In the genomic region with DNA sequence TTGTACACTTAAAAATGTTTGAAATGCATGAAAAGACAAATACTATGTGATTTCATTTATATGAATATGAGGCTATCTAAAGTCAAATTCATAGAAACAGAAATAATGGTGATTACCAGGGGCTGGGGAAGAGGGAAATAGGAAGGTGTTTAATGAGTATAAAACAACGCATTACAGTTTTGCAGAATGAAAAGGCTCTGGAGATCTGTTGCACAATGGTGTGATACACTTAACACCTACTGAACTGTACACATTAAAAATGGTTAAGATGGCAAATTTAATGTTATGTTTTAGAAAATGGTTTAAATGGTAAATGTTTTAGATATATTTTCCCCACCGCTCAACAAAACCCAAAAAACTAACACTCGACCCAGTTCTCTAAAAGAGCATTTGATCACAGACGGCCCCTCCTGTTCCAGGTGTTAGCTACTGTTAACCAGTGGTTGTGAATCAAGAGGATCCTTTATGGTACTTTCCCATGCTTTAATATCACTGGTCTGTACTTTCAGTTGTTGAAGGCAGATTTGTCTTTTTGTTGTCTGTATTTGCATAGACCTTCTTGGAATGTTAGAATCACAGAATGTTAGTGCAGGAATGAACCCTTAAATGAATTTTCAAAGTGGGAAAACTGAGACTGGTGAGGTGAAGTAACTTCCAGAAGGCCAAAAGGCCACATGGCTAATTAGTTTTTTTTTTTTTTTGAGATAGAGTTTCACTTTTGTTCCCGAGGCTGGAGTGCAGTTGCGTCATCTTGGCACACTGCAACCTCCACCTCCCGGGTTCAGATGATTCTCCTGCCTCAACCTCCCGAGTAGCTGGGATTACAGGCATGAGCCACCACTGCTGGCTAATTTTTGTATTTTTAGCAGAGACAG, we compare ENCODE assay signal across 8 cellular contexts. TPM values are rescaled to one million over a fixed set of nuclear protein-coding genes. Genes with fewer than 3 reads are reported as not detected.
A peak's percentile ranks its signal among the peaks of the same experiment; 100 is the strongest.
DNase-seq lines count a peak whose midpoint lies in the region; ATAC-seq, FAIRE-seq and TF ChIP-seq lines count a peak whose summit lies in the region.

No MANE protein-coding gene starts in this region.

- no peak overlapping the region for H3K4me3 ChIP-seq in K562

- H3K9me1 ChIP-seq in K562 (ENCODE audit: control insufficient read depth, insufficient read depth, low read length) = no peaks in the 10 kb centered on the region

- H3K36me3 ChIP-seq in K562 (ENCODE audit: control insufficient read depth, insufficient read depth, low read length) = peaks cover 48% of the 10 kb centered on the region; the same call in 2 of the 3 replicates

- H3K4me1 ChIP-seq in K562 (replicated peaks in 1 of 2; ENCODE audit: control insufficient read depth in 2 of 2, insufficient read depth in 2 of 2, low read length in 2 of 2) = peaks cover 17 to 18% of the 10 kb centered on the region in 2 experiments

- CTCF ChIA-PET in K562 (lab: Yijun Ruan, JAX; ENCODE audit: low intra/inter-chr PET ratio) = no interaction called here

- no TSS peak for BruUV-seq in K562 (replicated peaks; lab: Mats Ljungman, UMichigan)

- no peak for TF ChIP-seq RAD21 in K562 (CRISPR knock-in tag; conservative IDR thresholded peaks at IDR 0.05 in 1 of 2, IDR thresholded peaks at IDR 0.05 in 1 of 2)

- H3K9me3 ChIP-seq in K562 (replicated peaks; ENCODE audit: control insufficient read depth, insufficient read depth, low read depth, low read length) = no peaks in the 10 kb centered on the region

- no peak for FAIRE-seq in K562 (lab: Jason Lieb, UNC)

- POLR2A ChIA-PET in K562 (lab: Yijun Ruan, JAX) = interaction anchor here (0.6 to 6.7 kb wide), 3 partner anchors 8 to 265 kb away, joined by 3 to 40 read pairs (median 6); a partner anchor contains a TSS

- H3K4me2 ChIP-seq in K562 (ENCODE audit: insufficient read depth, low read length) = peak overlapping the region; percentile 14

- peaks cover 19% of the 10 kb centered on the region; the same call in 1 of the 2 replicates for H4K20me1 ChIP-seq in K562 (replicated peaks; ENCODE audit: control insufficient read depth, insufficient read depth, low read length)

- TF ChIP-seq EP300 in K562 (IDR thresholded peaks at IDR 0.05; ENCODE audit: low read length) = no peak

- no peak overlapping the region for H2AFZ ChIP-seq in K562 (ENCODE audit: low read depth, low read length)

- ATAC-seq in HG03095 (IDR thresholded peaks at IDR 0.05; ENCODE audit: unreplicated experiment) (peak; percentile 64), K562 (peak; percentile 58), GM21737 (IDR thresholded peaks at IDR 0.05; ENCODE audit: unreplicated experiment) (no peak)

- peaks cover 98% of the 10 kb centered on the region for H3K79me2 ChIP-seq in K562 (ENCODE audit: control insufficient read depth, insufficient read depth, low read length)

- H3K27me3 ChIP-seq in K562 (ENCODE audit: control insufficient read depth in 2 of 2, insufficient read depth in 2 of 2, low read length in 2 of 2) = no peaks in the 10 kb centered on the region

- DNase-seq in Daoy (ENCODE audit: low read depth) (peak; percentile 57), K562 (ENCODE audit: extremely low read depth in 1 of 4, low spot score in 3 of 4) (no peak), mucosa of gallbladder (ENCODE audit: low spot score) (peak; percentile 22), inferior parietal cortex (ENCODE audit: extremely low spot score) (no peak)
- DNase-seq in stimulated activated CD4-positive, alpha-beta T cell treated with anti-CD3 and anti-CD28 coated beads, Interleukin-1b, Interleukin-23, amount 100 ng/mL, for 48 hours = no peak
- DNase-seq in effector CD8-positive, alpha-beta T cell (lab: John Stamatoyannopoulos, UW) = no peak

- in situ Hi-C loops in K562 (cut with MboI) = no loop called here

- peak overlapping the region; percentile 35; the same call in 1 of the 3 replicates for H3K27ac ChIP-seq in K562 (ENCODE audit: extremely low read depth, low read depth, low read length)

- TF ChIP-seq POLR2A in K562 (conservative IDR thresholded peaks at IDR 0.05) = no peak

- TF ChIP-seq CTCF in K562 (IDR thresholded peaks at IDR 0.05 in 2 of 3, conservative IDR thresholded peaks at IDR 0.05 in 1 of 3; ENCODE audit: insufficient read depth in 2 of 3, low read depth in 1 of 3, low read length in 3 of 3) = no peak

- 44% methylated on average over 8 of the region's 8 CpGs for WGBS in K562 (ENCODE audit: insufficient coverage, low coverage, missing lambda C conversion rate)

- intact Hi-C loops in K562 (cut with micrococcal nuclease) = no loop called here

- H3K9ac ChIP-seq in K562 (ENCODE audit: insufficient read depth in 1 of 2, low read depth in 2 of 2, low read length in 2 of 2) = peak overlapping the region in 1 of 2 experiments; percentile 4; a peak in 1 of 4 replicates

TF ChIP-seq in K562, 482 proteins besides CTCF, POLR2A, EP300 and RAD21 (continues in another document):
- TF ChIP-seq SMC3 (conservative IDR thresholded peaks at IDR 0.05; ENCODE audit: insufficient read depth, low read depth, low read length) = no peak
- TF ChIP-seq, protein P1, sequence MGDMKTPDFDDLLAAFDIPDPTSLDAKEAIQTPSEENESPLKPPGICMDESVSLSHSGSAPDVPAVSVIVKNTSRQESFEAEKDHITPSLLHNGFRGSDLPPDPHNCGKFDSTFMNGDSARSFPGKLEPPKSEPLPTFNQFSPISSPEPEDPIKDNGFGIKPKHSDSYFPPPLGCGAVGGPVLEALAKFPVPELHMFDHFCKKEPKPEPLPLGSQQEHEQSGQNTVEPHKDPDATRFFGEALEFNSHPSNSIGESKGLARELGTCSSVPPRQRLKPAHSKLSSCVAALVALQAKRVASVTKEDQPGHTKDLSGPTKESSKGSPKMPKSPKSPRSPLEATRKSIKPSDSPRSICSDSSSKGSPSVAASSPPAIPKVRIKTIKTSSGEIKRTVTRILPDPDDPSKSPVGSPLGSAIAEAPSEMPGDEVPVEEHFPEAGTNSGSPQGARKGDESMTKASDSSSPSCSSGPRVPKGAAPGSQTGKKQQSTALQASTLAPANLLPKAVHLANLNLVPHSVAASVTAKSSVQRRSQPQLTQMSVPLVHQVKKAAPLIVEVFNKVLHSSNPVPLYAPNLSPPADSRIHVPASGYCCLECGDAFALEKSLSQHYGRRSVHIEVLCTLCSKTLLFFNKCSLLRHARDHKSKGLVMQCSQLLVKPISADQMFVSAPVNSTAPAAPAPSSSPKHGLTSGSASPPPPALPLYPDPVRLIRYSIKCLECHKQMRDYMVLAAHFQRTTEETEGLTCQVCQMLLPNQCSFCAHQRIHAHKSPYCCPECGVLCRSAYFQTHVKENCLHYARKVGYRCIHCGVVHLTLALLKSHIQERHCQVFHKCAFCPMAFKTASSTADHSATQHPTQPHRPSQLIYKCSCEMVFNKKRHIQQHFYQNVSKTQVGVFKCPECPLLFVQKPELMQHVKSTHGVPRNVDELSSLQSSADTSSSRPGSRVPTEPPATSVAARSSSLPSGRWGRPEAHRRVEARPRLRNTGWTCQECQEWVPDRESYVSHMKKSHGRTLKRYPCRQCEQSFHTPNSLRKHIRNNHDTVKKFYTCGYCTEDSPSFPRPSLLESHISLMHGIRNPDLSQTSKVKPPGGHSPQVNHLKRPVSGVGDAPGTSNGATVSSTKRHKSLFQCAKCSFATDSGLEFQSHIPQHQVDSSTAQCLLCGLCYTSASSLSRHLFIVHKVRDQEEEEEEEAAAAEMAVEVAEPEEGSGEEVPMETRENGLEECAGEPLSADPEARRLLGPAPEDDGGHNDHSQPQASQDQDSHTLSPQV (IDR thresholded peaks at IDR 0.05) = 0 out of 2 replicates have a peak, but pooled peaks have one; percentile 24
- no peak for TF ChIP-seq HNRNPK (IDR thresholded peaks at IDR 0.05; ENCODE audit: low read depth, low read length, poor library complexity, severe bottlenecking)
- no peak for TF ChIP-seq CHD2 (IDR thresholded peaks at IDR 0.05; ENCODE audit: low read depth, low read length)
- TF ChIP-seq SNRNP70 (optimal IDR thresholded peaks at IDR 0.05; ENCODE audit: low read depth, low read length) = no peak
- TF ChIP-seq EP400 (IDR thresholded peaks at IDR 0.05) = peak; percentile 50; the same call in 1 of the 2 replicates
- TF ChIP-seq, protein P2, sequence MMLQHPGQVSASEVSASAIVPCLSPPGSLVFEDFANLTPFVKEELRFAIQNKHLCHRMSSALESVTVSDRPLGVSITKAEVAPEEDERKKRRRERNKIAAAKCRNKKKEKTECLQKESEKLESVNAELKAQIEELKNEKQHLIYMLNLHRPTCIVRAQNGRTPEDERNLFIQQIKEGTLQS (IDR thresholded peaks at IDR 0.05) = peak; percentile 87
- TF ChIP-seq, protein P2 (CRISPR knock-in tag; conservative IDR thresholded peaks at IDR 0.05) = no peak

RNA-seq across cellular contexts. Expression of a gene that starts 10.2 kb away (rescaled TPM):
- total RNA-seq in Daoy (2014; rRNA removed; shearing (Covaris generic)) = 117 and 158 TPM in 2 replicates
- total RNA-seq in K562 (2011; cell fraction: chromatin; rRNA removed; ENCODE audit: low replicate concordance) = 50.3 and 59.4 TPM in 2 replicates
- 56.7 and 62.9 TPM in 2 replicates for total RNA-seq in K562 (2011; cell fraction: nucleolus; rRNA removed)
- total RNA-seq in K562 (2011; cell fraction: nucleoplasm; rRNA removed) = 57.3 and 84.3 TPM in 2 replicates
- total RNA-seq in K562 (2014; rRNA removed) (116 and 159 TPM in 2 replicates), K562 (2014; rRNA removed; fragmentation: Illumina TruSeq; extraction: Trizol) (149 and 158 TPM in 2 replicates), K562 (2015; rRNA removed; fragmentation: Illumina TruSeq; extraction: Trizol) (145 and 157 TPM in 2 replicates), K562 (2021) (166 and 176 TPM in 2 replicates), mucosa of gallbladder (173 TPM)
- polyA plus RNA-seq in K562 (2011; rRNA removed) (96.0 and 147 TPM in 2 replicates), K562 (2014; fragmentation: Illumina TruSeq; extraction: Trizol) (134 and 214 TPM in 2 replicates), K562 (2014; fragmentation: Nextera tagmentation; extraction: Ambion mirVana) (10 to 100 TPM; 25.1 to 35.7 TPM), K562 (2014; rRNA removed) (148 and 197 TPM in 2 replicates)
- 49.4 and 88.1 TPM in 2 replicates for polyA plus RNA-seq in K562 (2011; cell fraction: cytosol; rRNA removed)
- polyA plus RNA-seq in K562 (2011; cell fraction: nucleus; rRNA removed) = 23.8 and 27.1 TPM in 2 replicates
- 104 and 127 TPM in 2 replicates for polyA plus RNA-seq in K562 (2012)
- polyA minus RNA-seq in K562 (2011; rRNA and poly(A)+ RNA removed) = 400 and 439 TPM in 2 replicates
- 74.6 and 128 TPM in 2 replicates for polyA minus RNA-seq in K562 (2011; cell fraction: cytosol; rRNA and poly(A)+ RNA removed)
- polyA minus RNA-seq in K562 (2011; cell fraction: nucleus; rRNA and poly(A)+ RNA removed) = 25.2 and 34.9 TPM in 2 replicates

Comparison
In these comparisons a context has a peak if more than half of its experiments do, and no peak if none do; other contexts are left out.
1. DNase-seq: peak in Daoy (single experiment) and mucosa of gallbladder (single experiment); none in K562 (0 of 4), stimulated activated CD4-positive, alpha-beta T cell treated with anti-CD3 and anti-CD28 coated beads, Interleukin-1b, Interleukin-23, amount 100 ng/mL, for 48 hours (single experiment), inferior parietal cortex (single experiment) and effector CD8-positive, alpha-beta T cell (single experiment).